ENCODE assay signal across 2 cellular contexts in the genomic region with DNA sequence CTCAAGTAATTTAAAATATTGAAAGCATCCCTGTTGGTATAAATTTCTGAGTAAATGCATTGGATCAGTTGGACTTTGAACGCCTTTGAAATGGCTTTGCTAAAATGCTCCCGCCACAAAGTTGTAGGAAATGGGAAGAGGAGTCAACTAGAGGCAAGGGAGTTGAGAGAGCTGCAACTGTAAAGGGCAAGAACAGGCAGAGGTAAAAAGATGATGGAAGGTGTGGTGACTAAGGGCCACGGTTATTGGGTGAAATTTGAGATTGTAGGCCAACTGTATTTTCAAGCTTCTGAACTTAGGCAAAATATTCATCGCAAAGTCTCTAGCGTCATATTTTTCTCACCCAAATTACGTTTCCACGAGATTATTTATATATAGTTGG.
TF ChIP-seq lines count a peak whose summit lies in the region.

No MANE protein-coding gene starts in this region.

TF ChIP-seq in SK-N-SH, 30 proteins besides CTCF, POLR2A, EP300 and RAD21:
- TF ChIP-seq, protein P1, sequence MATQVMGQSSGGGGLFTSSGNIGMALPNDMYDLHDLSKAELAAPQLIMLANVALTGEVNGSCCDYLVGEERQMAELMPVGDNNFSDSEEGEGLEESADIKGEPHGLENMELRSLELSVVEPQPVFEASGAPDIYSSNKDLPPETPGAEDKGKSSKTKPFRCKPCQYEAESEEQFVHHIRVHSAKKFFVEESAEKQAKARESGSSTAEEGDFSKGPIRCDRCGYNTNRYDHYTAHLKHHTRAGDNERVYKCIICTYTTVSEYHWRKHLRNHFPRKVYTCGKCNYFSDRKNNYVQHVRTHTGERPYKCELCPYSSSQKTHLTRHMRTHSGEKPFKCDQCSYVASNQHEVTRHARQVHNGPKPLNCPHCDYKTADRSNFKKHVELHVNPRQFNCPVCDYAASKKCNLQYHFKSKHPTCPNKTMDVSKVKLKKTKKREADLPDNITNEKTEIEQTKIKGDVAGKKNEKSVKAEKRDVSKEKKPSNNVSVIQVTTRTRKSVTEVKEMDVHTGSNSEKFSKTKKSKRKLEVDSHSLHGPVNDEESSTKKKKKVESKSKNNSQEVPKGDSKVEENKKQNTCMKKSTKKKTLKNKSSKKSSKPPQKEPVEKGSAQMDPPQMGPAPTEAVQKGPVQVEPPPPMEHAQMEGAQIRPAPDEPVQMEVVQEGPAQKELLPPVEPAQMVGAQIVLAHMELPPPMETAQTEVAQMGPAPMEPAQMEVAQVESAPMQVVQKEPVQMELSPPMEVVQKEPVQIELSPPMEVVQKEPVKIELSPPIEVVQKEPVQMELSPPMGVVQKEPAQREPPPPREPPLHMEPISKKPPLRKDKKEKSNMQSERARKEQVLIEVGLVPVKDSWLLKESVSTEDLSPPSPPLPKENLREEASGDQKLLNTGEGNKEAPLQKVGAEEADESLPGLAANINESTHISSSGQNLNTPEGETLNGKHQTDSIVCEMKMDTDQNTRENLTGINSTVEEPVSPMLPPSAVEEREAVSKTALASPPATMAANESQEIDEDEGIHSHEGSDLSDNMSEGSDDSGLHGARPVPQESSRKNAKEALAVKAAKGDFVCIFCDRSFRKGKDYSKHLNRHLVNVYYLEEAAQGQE (IDR thresholded peaks at IDR 0.05; ENCODE audit: low read depth, low read length) = no peak
- TF ChIP-seq RFX5 (IDR thresholded peaks at IDR 0.05; ENCODE audit: low read length) (no peak), RCOR1 (IDR thresholded peaks at IDR 0.05; ENCODE audit: low read length) (no peak), TAF1 (IDR thresholded peaks at IDR 0.05; ENCODE audit: borderline replicate concordance, low read depth, low read length) (no peak), YY1 (IDR thresholded peaks at IDR 0.05; ENCODE audit: low read depth) (no peak), MXI1 (IDR thresholded peaks at IDR 0.05; ENCODE audit: low read depth, low read length) (no peak)
- TF ChIP-seq, protein P2, sequence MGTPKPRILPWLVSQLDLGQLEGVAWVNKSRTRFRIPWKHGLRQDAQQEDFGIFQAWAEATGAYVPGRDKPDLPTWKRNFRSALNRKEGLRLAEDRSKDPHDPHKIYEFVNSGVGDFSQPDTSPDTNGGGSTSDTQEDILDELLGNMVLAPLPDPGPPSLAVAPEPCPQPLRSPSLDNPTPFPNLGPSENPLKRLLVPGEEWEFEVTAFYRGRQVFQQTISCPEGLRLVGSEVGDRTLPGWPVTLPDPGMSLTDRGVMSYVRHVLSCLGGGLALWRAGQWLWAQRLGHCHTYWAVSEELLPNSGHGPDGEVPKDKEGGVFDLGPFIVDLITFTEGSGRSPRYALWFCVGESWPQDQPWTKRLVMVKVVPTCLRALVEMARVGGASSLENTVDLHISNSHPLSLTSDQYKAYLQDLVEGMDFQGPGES (IDR thresholded peaks at IDR 0.05; ENCODE audit: low read depth, low read length) = no peak

TF ChIP-seq in SK-N-SH treated with all-trans-retinoic acid at 6 μM for 48 hours, 23 proteins besides CTCF, POLR2A, EP300 and RAD21:
- TF ChIP-seq ZFP30 (CRISPR knock-in tag; IDR thresholded peaks at IDR 0.05) (no peak), SNAI2 (CRISPR knock-in tag; IDR thresholded peaks at IDR 0.05) (no peak), TCF4 (CRISPR knock-in tag; IDR thresholded peaks at IDR 0.05; ENCODE audit: borderline replicate concordance) (no peak), OSR1 (CRISPR knock-in tag; IDR thresholded peaks at IDR 0.05) (no peak), TOX (CRISPR knock-in tag; IDR thresholded peaks at IDR 0.05; ENCODE audit: borderline replicate concordance) (no peak), ARNTL (CRISPR knock-in tag; IDR thresholded peaks at IDR 0.05; ENCODE audit: borderline replicate concordance, low read depth) (no peak), ISL1 (CRISPR knock-in tag; IDR thresholded peaks at IDR 0.05) (no peak), ZC3H10 (CRISPR knock-in tag; IDR thresholded peaks at IDR 0.05) (no peak), ZNF565 (CRISPR knock-in tag; conservative IDR thresholded peaks at IDR 0.05; ENCODE audit: low read depth) (no peak), ZNF8 (CRISPR knock-in tag; IDR thresholded peaks at IDR 0.05) (no peak), ESRRG (CRISPR knock-in tag; IDR thresholded peaks at IDR 0.05) (no peak), RARB (CRISPR knock-in tag; IDR thresholded peaks at IDR 0.05) (no peak), ZFP3 (CRISPR knock-in tag; IDR thresholded peaks at IDR 0.05) (no peak)
- TF ChIP-seq, protein P3, sequence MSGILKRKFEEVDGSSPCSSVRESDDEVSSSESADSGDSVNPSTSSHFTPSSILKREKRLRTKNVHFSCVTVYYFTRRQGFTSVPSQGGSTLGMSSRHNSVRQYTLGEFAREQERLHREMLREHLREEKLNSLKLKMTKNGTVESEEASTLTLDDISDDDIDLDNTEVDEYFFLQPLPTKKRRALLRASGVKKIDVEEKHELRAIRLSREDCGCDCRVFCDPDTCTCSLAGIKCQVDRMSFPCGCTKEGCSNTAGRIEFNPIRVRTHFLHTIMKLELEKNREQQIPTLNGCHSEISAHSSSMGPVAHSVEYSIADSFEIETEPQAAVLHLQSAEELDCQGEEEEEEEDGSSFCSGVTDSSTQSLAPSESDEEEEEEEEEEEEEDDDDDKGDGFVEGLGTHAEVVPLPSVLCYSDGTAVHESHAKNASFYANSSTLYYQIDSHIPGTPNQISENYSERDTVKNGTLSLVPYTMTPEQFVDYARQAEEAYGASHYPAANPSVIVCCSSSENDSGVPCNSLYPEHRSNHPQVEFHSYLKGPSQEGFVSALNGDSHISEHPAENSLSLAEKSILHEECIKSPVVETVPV (CRISPR knock-in tag; IDR thresholded peaks at IDR 0.05) = no peak
- TF ChIP-seq, protein P4, sequence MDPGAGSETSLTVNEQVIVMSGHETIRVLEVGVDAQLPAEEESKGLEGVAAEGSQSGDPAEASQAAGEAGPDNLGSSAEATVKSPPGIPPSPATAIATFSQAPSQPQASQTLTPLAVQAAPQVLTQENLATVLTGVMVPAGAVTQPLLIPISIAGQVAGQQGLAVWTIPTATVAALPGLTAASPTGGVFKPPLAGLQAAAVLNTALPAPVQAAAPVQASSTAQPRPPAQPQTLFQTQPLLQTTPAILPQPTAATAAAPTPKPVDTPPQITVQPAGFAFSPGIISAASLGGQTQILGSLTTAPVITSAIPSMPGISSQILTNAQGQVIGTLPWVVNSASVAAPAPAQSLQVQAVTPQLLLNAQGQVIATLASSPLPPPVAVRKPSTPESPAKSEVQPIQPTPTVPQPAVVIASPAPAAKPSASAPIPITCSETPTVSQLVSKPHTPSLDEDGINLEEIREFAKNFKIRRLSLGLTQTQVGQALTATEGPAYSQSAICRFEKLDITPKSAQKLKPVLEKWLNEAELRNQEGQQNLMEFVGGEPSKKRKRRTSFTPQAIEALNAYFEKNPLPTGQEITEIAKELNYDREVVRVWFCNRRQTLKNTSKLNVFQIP (CRISPR knock-in tag; IDR thresholded peaks at IDR 0.05; ENCODE audit: borderline replicate concordance, low read depth) = no peak
- TF ChIP-seq, protein P5, sequence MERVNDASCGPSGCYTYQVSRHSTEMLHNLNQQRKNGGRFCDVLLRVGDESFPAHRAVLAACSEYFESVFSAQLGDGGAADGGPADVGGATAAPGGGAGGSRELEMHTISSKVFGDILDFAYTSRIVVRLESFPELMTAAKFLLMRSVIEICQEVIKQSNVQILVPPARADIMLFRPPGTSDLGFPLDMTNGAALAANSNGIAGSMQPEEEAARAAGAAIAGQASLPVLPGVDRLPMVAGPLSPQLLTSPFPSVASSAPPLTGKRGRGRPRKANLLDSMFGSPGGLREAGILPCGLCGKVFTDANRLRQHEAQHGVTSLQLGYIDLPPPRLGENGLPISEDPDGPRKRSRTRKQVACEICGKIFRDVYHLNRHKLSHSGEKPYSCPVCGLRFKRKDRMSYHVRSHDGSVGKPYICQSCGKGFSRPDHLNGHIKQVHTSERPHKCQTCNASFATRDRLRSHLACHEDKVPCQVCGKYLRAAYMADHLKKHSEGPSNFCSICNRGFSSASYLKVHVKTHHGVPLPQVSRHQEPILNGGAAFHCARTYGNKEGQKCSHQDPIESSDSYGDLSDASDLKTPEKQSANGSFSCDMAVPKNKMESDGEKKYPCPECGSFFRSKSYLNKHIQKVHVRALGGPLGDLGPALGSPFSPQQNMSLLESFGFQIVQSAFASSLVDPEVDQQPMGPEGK (CRISPR knock-in tag; IDR thresholded peaks at IDR 0.05; ENCODE audit: borderline replicate concordance) = no peak; the same call in 1 of the 2 replicates
- TF ChIP-seq, protein P6, sequence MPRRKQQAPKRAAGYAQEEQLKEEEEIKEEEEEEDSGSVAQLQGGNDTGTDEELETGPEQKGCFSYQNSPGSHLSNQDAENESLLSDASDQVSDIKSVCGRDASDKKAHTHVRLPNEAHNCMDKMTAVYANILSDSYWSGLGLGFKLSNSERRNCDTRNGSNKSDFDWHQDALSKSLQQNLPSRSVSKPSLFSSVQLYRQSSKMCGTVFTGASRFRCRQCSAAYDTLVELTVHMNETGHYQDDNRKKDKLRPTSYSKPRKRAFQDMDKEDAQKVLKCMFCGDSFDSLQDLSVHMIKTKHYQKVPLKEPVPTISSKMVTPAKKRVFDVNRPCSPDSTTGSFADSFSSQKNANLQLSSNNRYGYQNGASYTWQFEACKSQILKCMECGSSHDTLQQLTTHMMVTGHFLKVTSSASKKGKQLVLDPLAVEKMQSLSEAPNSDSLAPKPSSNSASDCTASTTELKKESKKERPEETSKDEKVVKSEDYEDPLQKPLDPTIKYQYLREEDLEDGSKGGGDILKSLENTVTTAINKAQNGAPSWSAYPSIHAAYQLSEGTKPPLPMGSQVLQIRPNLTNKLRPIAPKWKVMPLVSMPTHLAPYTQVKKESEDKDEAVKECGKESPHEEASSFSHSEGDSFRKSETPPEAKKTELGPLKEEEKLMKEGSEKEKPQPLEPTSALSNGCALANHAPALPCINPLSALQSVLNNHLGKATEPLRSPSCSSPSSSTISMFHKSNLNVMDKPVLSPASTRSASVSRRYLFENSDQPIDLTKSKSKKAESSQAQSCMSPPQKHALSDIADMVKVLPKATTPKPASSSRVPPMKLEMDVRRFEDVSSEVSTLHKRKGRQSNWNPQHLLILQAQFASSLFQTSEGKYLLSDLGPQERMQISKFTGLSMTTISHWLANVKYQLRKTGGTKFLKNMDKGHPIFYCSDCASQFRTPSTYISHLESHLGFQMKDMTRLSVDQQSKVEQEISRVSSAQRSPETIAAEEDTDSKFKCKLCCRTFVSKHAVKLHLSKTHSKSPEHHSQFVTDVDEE (CRISPR knock-in tag; IDR thresholded peaks at IDR 0.05) = no peak
